In genomic region chr3:31235062-31235704, GRCh38 we compare ENCODE assay signal across 20 cellular contexts.
DNase-seq lines count a peak whose midpoint lies in the region; ATAC-seq, FAIRE-seq and TF ChIP-seq lines count a peak whose summit lies in the region.
"Had no signal": no experiment of that assay in that cellular context is flagged by ENCODE, and none has a peak within 500 bp of the region (broad histone marks: within the 10 kb centered on the region; RNA-seq: fewer than 3 reads in every experiment).

No MANE protein-coding gene starts in this region.

- no peak overlapping the region for H3K4me3 ChIP-seq in DND-41 (ENCODE audit: low read depth in 1 of 2, low read length in 2 of 2)
- H3K4me3 ChIP-seq in colonic mucosa = no peak overlapping the region
- no peak overlapping the region for H3K4me3 ChIP-seq in thyroid gland (replicated peaks in 1 of 3)
- H3K4me3 ChIP-seq: dorsolateral prefrontal cortex, tibial artery had no signal

- no peaks in the 10 kb centered on the region for H3K79me2 ChIP-seq in DND-41 (ENCODE audit: insufficient read depth, low read length)

- TF ChIP-seq CTCF in DND-41 (IDR thresholded peaks at IDR 0.05; ENCODE audit: borderline replicate concordance, extremely low read depth, low read length, poor library complexity, severe bottlenecking) = no peak
- TF ChIP-seq CTCF in nephron progenitor cell (IDR thresholded peaks at IDR 0.05) = no peak
- no peak for TF ChIP-seq CTCF in colonic mucosa (IDR thresholded peaks at IDR 0.05)
- no peak for TF ChIP-seq CTCF in thyroid gland (IDR thresholded peaks at IDR 0.05)

- ATAC-seq in DND-41 (ENCODE audit: insufficient read depth, low read depth) = no peak
- peak; percentile 35; the same call in 1 of the 3 replicates for ATAC-seq in SK-N-SH treated with all-trans-retinoic acid at 6 μM for 48 hours
- ATAC-seq: activated naive CD4-positive, alpha-beta T cell treated with anti-CD3 and anti-CD28 coated beads, Interleukin-2, amount 50 U/mL, for 72 hours had no signal

- H3K36me3 ChIP-seq in DND-41 (ENCODE audit: insufficient read depth, low read length) (no peaks in the 10 kb centered on the region), KOPT-K1 (ENCODE audit: insufficient read depth, low read length) (no peaks in the 10 kb centered on the region), colonic mucosa (no peaks in the 10 kb centered on the region), thyroid gland (no peaks in the 10 kb centered on the region)
- H3K36me3 ChIP-seq: tibial artery had no signal

- no peaks in the 10 kb centered on the region for H3K9me3 Mint-ChIP-seq in nephron progenitor cell

- no peaks in the 10 kb centered on the region for H3K36me3 Mint-ChIP-seq in nephron progenitor cell (ENCODE audit: low read depth)
- H3K36me3 Mint-ChIP-seq: activated naive CD4-positive, alpha-beta T cell treated with anti-CD3 and anti-CD28 coated beads, Interleukin-2, amount 50 U/mL, for 72 hours had no signal

- H4K20me1 ChIP-seq in DND-41 (ENCODE audit: insufficient read depth, low read length) = no peaks in the 10 kb centered on the region

- no peak for DNase-seq in DND-41
- DNase-seq in nephron progenitor cell = no peak
- no peak for DNase-seq in colonic mucosa
- DNase-seq in SIG-M5 treated with dmso at 0.1 percent for 504 hours (lab: John Stamatoyannopoulos, UW; ENCODE audit: unreplicated experiment) = no peak
- no peak for DNase-seq in urothelium cell line (ENCODE audit: low spot score)
- no peak for DNase-seq in thyroid gland
- DNase-seq: activated CD4-positive, alpha-beta T cell treated with anti-CD3 and anti-CD28 coated beads, Interleukin-2, amount 10 ng/mL, durations not matched to agents 7 days and 5 days; C1 segment of cervical spinal cord; Calu3; dorsolateral prefrontal cortex; head of caudate nucleus; NCI-H1930; stimulated activated CD4-positive, alpha-beta T cell treated with anti-CD3 and anti-CD28 coated beads, Interleukin-4, amount 100 ng/mL, for 1 hour; stimulated activated naive CD4-positive, alpha-beta T cell treated with Interleukin-2 at 50 U/mL for 16 hours; tibial artery had no signal

- peaks cover 8% of the 10 kb centered on the region for H3K27me3 Mint-ChIP-seq in nephron progenitor cell (ENCODE audit: low read depth, poor library complexity)
- H3K27me3 Mint-ChIP-seq: activated CD4-positive, alpha-beta T cell treated with anti-CD3 and anti-CD28 coated beads, Interleukin-2, amount 10 ng/mL, durations not matched to agents 7 days and 5 days had no signal

- no peaks in the 10 kb centered on the region for H3K27me3 ChIP-seq in DND-41 (ENCODE audit: insufficient read depth, low read length, poor library complexity)
- H3K27me3 ChIP-seq in colonic mucosa = no peaks in the 10 kb centered on the region
- H3K27me3 ChIP-seq in thyroid gland = no peaks in the 10 kb centered on the region
- H3K27me3 ChIP-seq: tibial artery had no signal

- intact Hi-C loops in colonic mucosa (cut with DNase I) (no loop called here), thyroid gland (cut with DNase I) (no loop called here)

- H2AFZ ChIP-seq in DND-41 (ENCODE audit: low read depth, low read length) = no peak overlapping the region; the same call in 1 of the 2 replicates

- H3K27ac ChIP-seq in DND-41 (ENCODE audit: low read length) (peak overlapping the region; percentile 47; the same call in 1 of the 2 replicates), KOPT-K1 (ENCODE audit: low read depth, low read length, poor library complexity, severe bottlenecking) (peak overlapping the region; percentile 99), colonic mucosa (no peak overlapping the region), thyroid gland (no peak overlapping the region)
- H3K27ac ChIP-seq: dorsolateral prefrontal cortex, tibial artery had no signal

- H3K27ac Mint-ChIP-seq in nephron progenitor cell = peak overlapping the region; percentile 10
- H3K27ac Mint-ChIP-seq: activated CD4-positive, alpha-beta T cell treated with anti-CD3 and anti-CD28 coated beads, Interleukin-2, amount 10 ng/mL, durations not matched to agents 7 days and 5 days; activated naive CD4-positive, alpha-beta T cell treated with anti-CD3 and anti-CD28 coated beads, Interleukin-2, amount 50 U/mL, for 72 hours had no signal

- peaks cover 45% of the 10 kb centered on the region for H3K4me1 Mint-ChIP-seq in nephron progenitor cell

- FAIRE-seq in urothelium cell line (lab: Jason Lieb, UNC) = no peak
- FAIRE-seq: astrocyte, endothelial cell of umbilical vein had no signal

- no peak for TF ChIP-seq POLR2A in thyroid gland (IDR thresholded peaks at IDR 0.05)

- H3K4me3 Mint-ChIP-seq in nephron progenitor cell = no peak overlapping the region
- H3K4me3 Mint-ChIP-seq: activated CD4-positive, alpha-beta T cell treated with anti-CD3 and anti-CD28 coated beads, Interleukin-2, amount 10 ng/mL, durations not matched to agents 7 days and 5 days had no signal

- WGBS in thyroid gland, 2 donors = 90% methylated on average over 3 of the region's 3 CpGs

- H3K9me3 ChIP-seq in DND-41 (ENCODE audit: insufficient read depth, low read length, severe bottlenecking) (no peaks in the 10 kb centered on the region), KOPT-K1 (ENCODE audit: insufficient read depth, low read length, poor library complexity, severe bottlenecking) (no peaks in the 10 kb centered on the region), colonic mucosa (no peaks in the 10 kb centered on the region), thyroid gland (no peaks in the 10 kb centered on the region)
- H3K9me3 ChIP-seq: tibial artery had no signal

- H3K9ac ChIP-seq in DND-41 (ENCODE audit: low read depth, low read length) (no peak overlapping the region), colonic mucosa (ENCODE audit: low read depth in 2 of 2, low read length in 2 of 2) (no peak overlapping the region)

- no peak overlapping the region for H3K4me2 ChIP-seq in DND-41 (ENCODE audit: insufficient read depth, low read length)

- H3K4me1 ChIP-seq in DND-41 (ENCODE audit: insufficient read depth, low read length) (peaks cover 42% of the 10 kb centered on the region), colonic mucosa (no peaks in the 10 kb centered on the region), thyroid gland (no peaks in the 10 kb centered on the region)

TF ChIP-seq in SK-N-SH treated with all-trans-retinoic acid at 6 μM for 48 hours, 23 proteins besides CTCF, POLR2A, EP300 and RAD21:
- TF ChIP-seq ZNF70 (CRISPR knock-in tag; IDR thresholded peaks at IDR 0.05) (peak; percentile 67), ESRRG (CRISPR knock-in tag; IDR thresholded peaks at IDR 0.05) (no peak), PATZ1 (CRISPR knock-in tag; IDR thresholded peaks at IDR 0.05; ENCODE audit: borderline replicate concordance) (no peak), SNAI2 (CRISPR knock-in tag; IDR thresholded peaks at IDR 0.05) (no peak), RARB (CRISPR knock-in tag; IDR thresholded peaks at IDR 0.05) (no peak), ISL1 (CRISPR knock-in tag; IDR thresholded peaks at IDR 0.05) (no peak), GLIS3 (CRISPR knock-in tag; IDR thresholded peaks at IDR 0.05) (no peak)

Comparison
In these comparisons a context has a peak if more than half of its experiments do, and no peak if none do; other contexts are left out.
1. H3K27ac ChIP-seq: peak in DND-41 (single experiment) and KOPT-K1 (single experiment); none in colonic mucosa (single experiment) and thyroid gland (0 of 3).